ENCODE assay signal across 27 cellular contexts in genomic region chr10:90987383-90987782, GRCh38.
"Had no signal": no experiment of that assay in that cellular context is flagged by ENCODE, and none has a peak within 500 bp of the region (broad histone marks: within the 10 kb centered on the region; RNA-seq: fewer than 3 reads in every experiment).

No MANE protein-coding gene starts in this region.

- H3K4me1 Mint-ChIP-seq: activated CD4-positive, alpha-beta T cell treated with anti-CD3 and anti-CD28 coated beads, Interleukin-2, amount 10 ng/mL, durations not matched to agents 7 days and 5 days; activated naive CD4-positive, alpha-beta T cell treated with anti-CD3 and anti-CD28 coated beads, Interleukin-2, amount 10 ng/mL, durations not matched to agents 7 days and 5 days had no signal

- H3K27me3 Mint-ChIP-seq: activated CD4-positive, alpha-beta memory T cell treated with anti-CD3 and anti-CD28 coated beads for 36 hours; activated CD4-positive, alpha-beta T cell treated with anti-CD3 and anti-CD28 coated beads, Interleukin-2, amount 10 ng/mL, durations not matched to agents 7 days and 5 days; activated naive CD4-positive, alpha-beta T cell treated with anti-CD3 and anti-CD28 coated beads, Interleukin-2, amount 10 ng/mL, durations not matched to agents 7 days and 5 days had no signal

- H3K9me3 Mint-ChIP-seq: activated CD4-positive, alpha-beta memory T cell treated with anti-CD3 and anti-CD28 coated beads for 36 hours; activated CD4-positive, alpha-beta T cell treated with anti-CD3 and anti-CD28 coated beads, Interleukin-2, amount 10 ng/mL, durations not matched to agents 7 days and 5 days; activated naive CD4-positive, alpha-beta T cell treated with anti-CD3 and anti-CD28 coated beads, Interleukin-2, amount 10 ng/mL, durations not matched to agents 7 days and 5 days; activated T-cell treated with anti-CD3 and anti-CD28 coated beads, Interleukin-2, amount 50 U/mL, for 72 hours; activated T-helper 2 cell treated with anti-CD3 and anti-CD28 coated beads, Interferon-gamma antibody, Interleukin-2, Interleukin-4, amounts not matched to agents 10 μg/mL and 5 μg/mL and 100 μg/mL, durations not matched to agents 14 hours and 24 hours and 36 hours had no signal

- H3K9me3 ChIP-seq: body of pancreas, SJCRH30, SK-N-SH had no signal

- H3K27me3 ChIP-seq: body of pancreas, SJCRH30 had no signal

- H3K4me3 Mint-ChIP-seq: activated CD4-positive, alpha-beta memory T cell treated with anti-CD3 and anti-CD28 coated beads for 36 hours; activated CD4-positive, alpha-beta T cell treated with anti-CD3 and anti-CD28 coated beads, Interleukin-2, amount 10 ng/mL, durations not matched to agents 7 days and 5 days; activated naive CD4-positive, alpha-beta T cell treated with anti-CD3 and anti-CD28 coated beads, Interleukin-2, amount 10 ng/mL, durations not matched to agents 7 days and 5 days; activated T-cell treated with anti-CD3 and anti-CD28 coated beads, Interleukin-2, amount 50 U/mL, for 72 hours had no signal

- DNase-seq: activated CD4-positive, alpha-beta memory T cell treated with anti-CD3 and anti-CD28 coated beads for 36 hours; activated CD4-positive, alpha-beta T cell treated with anti-CD3 and anti-CD28 coated beads, Interleukin-2, amount 10 ng/mL, durations not matched to agents 7 days and 5 days; activated CD4-positive, CD25-positive, alpha-beta regulatory T cell; activated gamma-delta T cell treated with Interleukin-2 at 50 U/mL for 16 hours; activated naive CD4-positive, alpha-beta T cell treated with anti-CD3 and anti-CD28 coated beads, Interleukin-2, amount 10 ng/mL, durations not matched to agents 7 days and 5 days; activated T-cell treated with anti-CD3 and anti-CD28 coated beads for 4 hours; activated T-cell treated with anti-CD3 and anti-CD28 coated beads, Interleukin-2, amount 50 U/mL, for 72 hours; aorta; body of pancreas; central memory CD4-positive, alpha-beta T cell; KG1; NCI-H1092; NCI-H1417; NCI-H1930; NCI-H2171 treated with DMSO at 0.1 percent for 48 hours; NCI-H510A treated with DMSO at 0.1 percent for 48 hours; NCI-H69; NK-92 treated with Interleukin-12 subunit alpha and Interleukin-12 subunit beta, amount 100 ng/mL, for 24 hours; OCI-M1; Right ventricle myocardium superior; SJCRH30; SK-N-SH; T-helper 1 cell had no signal

- H3K36me3 ChIP-seq: SJCRH30 had no signal

- H3K36me3 Mint-ChIP-seq: activated CD4-positive, alpha-beta memory T cell treated with anti-CD3 and anti-CD28 coated beads for 36 hours; activated naive CD4-positive, alpha-beta T cell treated with anti-CD3 and anti-CD28 coated beads, Interleukin-2, amount 10 ng/mL, durations not matched to agents 7 days and 5 days had no signal

- H3K27ac ChIP-seq: body of pancreas, RWPE1, SJCRH30, VCaP had no signal

- H3K4me3 ChIP-seq: body of pancreas, SJCRH30 had no signal

- H3K4me2 ChIP-seq: SK-N-SH had no signal

- H3K27ac Mint-ChIP-seq: activated CD4-positive, alpha-beta memory T cell treated with anti-CD3 and anti-CD28 coated beads for 36 hours; activated CD4-positive, alpha-beta T cell treated with anti-CD3 and anti-CD28 coated beads, Interleukin-2, amount 10 ng/mL, durations not matched to agents 7 days and 5 days; activated naive CD4-positive, alpha-beta T cell treated with anti-CD3 and anti-CD28 coated beads, Interleukin-2, amount 10 ng/mL, durations not matched to agents 7 days and 5 days; activated T-cell treated with anti-CD3 and anti-CD28 coated beads, Interleukin-2, amount 50 U/mL, for 72 hours; activated T-helper 2 cell treated with anti-CD3 and anti-CD28 coated beads, Interferon-gamma antibody, Interleukin-2, Interleukin-4, amounts not matched to agents 10 μg/mL and 5 μg/mL and 100 μg/mL, durations not matched to agents 14 hours and 24 hours and 36 hours had no signal

- ATAC-seq: activated T-cell treated with anti-CD3 and anti-CD28 coated beads, Interleukin-2, amount 50 U/mL, for 72 hours; body of pancreas; Panc1 had no signal

- H3K9ac ChIP-seq: SK-N-SH had no signal

- H3K4me1 ChIP-seq: SJCRH30 had no signal
